In the genomic region with DNA sequence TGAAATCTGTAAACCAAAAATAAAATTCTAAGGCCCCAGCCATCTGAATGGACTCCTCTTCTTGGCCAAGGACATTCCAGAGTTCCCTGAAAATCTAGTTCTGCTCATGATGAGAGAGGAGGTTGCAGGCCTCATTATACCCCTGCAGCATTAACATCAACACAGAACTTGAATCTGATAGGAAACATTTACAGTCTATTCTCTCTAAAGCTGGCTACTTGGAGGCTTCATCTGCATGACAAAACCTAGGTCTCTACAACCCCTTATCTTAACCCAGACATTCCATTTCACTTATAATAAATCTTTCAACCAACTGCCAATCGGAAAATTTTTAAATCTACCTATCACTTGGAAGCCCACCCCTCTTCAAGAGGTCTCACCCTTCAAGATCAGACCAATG, we compare ENCODE assay signal across 15 cellular contexts.
"Had no signal": no experiment of that assay in that cellular context is flagged by ENCODE, and none has a peak within 500 bp of the region (broad histone marks: within the 10 kb centered on the region; RNA-seq: fewer than 3 reads in every experiment).

No MANE protein-coding gene starts in this region.

- H3K4me1 Mint-ChIP-seq: mesothelial cell of epicardium had no signal

- ATAC-seq: heart left ventricle had no signal

- H3K4me3 Mint-ChIP-seq: activated naive CD4-positive, alpha-beta T cell treated with anti-CD3 and anti-CD28 coated beads, Interleukin-2, amount 10 ng/mL, durations not matched to agents 7 days and 5 days; mesothelial cell of epicardium had no signal

- H3K4me3 ChIP-seq: coronary artery, heart left ventricle, tibial artery, vagina had no signal

- H3K9me3 ChIP-seq: heart left ventricle, tibial artery, vagina had no signal

- H3K27ac Mint-ChIP-seq: activated naive CD4-positive, alpha-beta T cell treated with anti-CD3 and anti-CD28 coated beads, Interleukin-2, amount 10 ng/mL, durations not matched to agents 7 days and 5 days; mesothelial cell of epicardium had no signal

- H3K9me3 Mint-ChIP-seq: activated naive CD4-positive, alpha-beta T cell treated with anti-CD3 and anti-CD28 coated beads, Interleukin-2, amount 10 ng/mL, durations not matched to agents 7 days and 5 days; mesothelial cell of epicardium had no signal

- H3K79me2 ChIP-seq: parathyroid adenoma had no signal

- H3K27me3 ChIP-seq: heart left ventricle, tibial artery, vagina had no signal

- H3K27ac ChIP-seq: coronary artery, heart left ventricle, parathyroid adenoma, tibial artery, vagina, VCaP had no signal

- H3K36me3 ChIP-seq: vagina had no signal

- DNase-seq: activated CD4-positive, alpha-beta T cell treated with anti-CD3 and anti-CD28 coated beads for 4 hours; activated naive CD4-positive, alpha-beta T cell treated with anti-CD3 and anti-CD28 coated beads, Interleukin-2, amount 10 ng/mL, durations not matched to agents 7 days and 5 days; activated T-cell treated with anti-CD3 and anti-CD28 coated beads, Interleukin-2, amount 50 U/mL, for 48 hours; caudate nucleus; effector CD4-positive, alpha-beta T cell; foreskin melanocyte; heart left ventricle; kidney glomerular epithelial cell; stimulated activated CD4-positive, alpha-beta T cell treated with anti-CD3 and anti-CD28 coated beads, Interleukin-4, amount 100 ng/mL, for 4 hours; tibial artery had no signal

- H3K27me3 Mint-ChIP-seq: activated naive CD4-positive, alpha-beta T cell treated with anti-CD3 and anti-CD28 coated beads, Interleukin-2, amount 10 ng/mL, durations not matched to agents 7 days and 5 days had no signal

- H3K9ac ChIP-seq: parathyroid adenoma had no signal

- H2AFZ ChIP-seq: parathyroid adenoma had no signal

- H3K4me1 ChIP-seq: heart left ventricle, parathyroid adenoma, tibial artery, vagina had no signal
